Comparison of ENCODE assay signal across 31 cellular contexts in genomic region chrX:68090266-68090665, GRCh38.
A peak's percentile ranks its signal among the peaks of the same experiment; 100 is the strongest.
DNase-seq lines count a peak whose midpoint lies in the region; ATAC-seq, FAIRE-seq and TF ChIP-seq lines count a peak whose summit lies in the region.
"Had no signal": no experiment of that assay in that cellular context is flagged by ENCODE, and none has a peak within 500 bp of the region (broad histone marks: within the 10 kb centered on the region; RNA-seq: fewer than 3 reads in every experiment).

No MANE protein-coding gene starts in this region.

- intact Hi-C loops in sciatic nerve (cut with DNase I) = no loop called here

- no peak overlapping the region for H2AFZ ChIP-seq in astrocyte (ENCODE audit: low read depth, low read length)

- no peaks in the 10 kb centered on the region for H3K79me1 ChIP-seq in mesendoderm (ENCODE audit: low read length)

- H3K27ac ChIP-seq in C4-2B = no peak overlapping the region
- H3K27ac ChIP-seq in astrocyte (ENCODE audit: low read depth, low read length) = no peak overlapping the region
- H3K27ac ChIP-seq in mesendoderm (ENCODE audit: low read depth, low read length) = no peak overlapping the region
- H3K27ac ChIP-seq: BLaER1 treated with 17β-estradiol and CSF1 and Interleukin-3, amounts not matched to agents 10 nM and 100 nM; body of pancreas; colonic mucosa; skin epidermis; upper lobe of right lung had no signal

- no peak overlapping the region for H3K4ac ChIP-seq in mesendoderm (ENCODE audit: low read depth, low read length)

- no peaks in the 10 kb centered on the region for H3K27me3 Mint-ChIP-seq in astrocyte (ENCODE audit: low read depth, unreplicated experiment)
- no peaks in the 10 kb centered on the region for H3K27me3 Mint-ChIP-seq in effector memory CD8-positive, alpha-beta T cell
- H3K27me3 Mint-ChIP-seq: activated B cell treated with CpG ODN at 0.5 μM for 24 hours; activated CD8-positive, alpha-beta T cell treated with anti-CD3 and anti-CD28 coated beads for 36 hours; activated naive CD4-positive, alpha-beta T cell treated with anti-CD3 and anti-CD28 coated beads, Interleukin-2, amount 50 U/mL, for 24 hours; progenitor cell of endocrine pancreas; T-helper 17 cell had no signal

- no peaks in the 10 kb centered on the region for H3K79me2 ChIP-seq in astrocyte (ENCODE audit: insufficient read depth, low read length)
- no peaks in the 10 kb centered on the region for H3K79me2 ChIP-seq in mesendoderm (ENCODE audit: control insufficient read depth, insufficient read depth, low read length)

- no peak overlapping the region for H3K4me2 ChIP-seq in astrocyte (ENCODE audit: low read length)
- no peak overlapping the region for H3K4me2 ChIP-seq in mesendoderm (ENCODE audit: low read length)

- peak; percentile 50 for FAIRE-seq in astrocyte (lab: Jason Lieb, UNC)
- FAIRE-seq: D721Med, endometrium, keratinocyte had no signal

- no peak overlapping the region for H3K18ac ChIP-seq in mesendoderm (ENCODE audit: low read length)

- no peak overlapping the region for H3K23ac ChIP-seq in mesendoderm (ENCODE audit: low read length)

- H3K9me3 ChIP-seq in astrocyte (ENCODE audit: insufficient read depth, low read depth, low read length) = no peaks in the 10 kb centered on the region
- H3K9me3 ChIP-seq: BLaER1 treated with 17β-estradiol and CSF1 and Interleukin-3, amounts not matched to agents 10 nM and 100 nM; body of pancreas; colonic mucosa; upper lobe of right lung had no signal

- in situ Hi-C loops in KBM-7 (cut with MboI; ENCODE audit: low pct_unique_long_range_greater_than_20kb, low sequenced_read_pairs) = no loop called here

- H2BK15ac ChIP-seq in mesendoderm (replicated peaks; ENCODE audit: low read depth) = no peak overlapping the region

- no peak overlapping the region for H2BK120ac ChIP-seq in mesendoderm (ENCODE audit: low read depth, low read length)

- TF ChIP-seq CTCF in C4-2B (conservative IDR thresholded peaks at IDR 0.05) (peak; percentile 18), astrocyte (IDR thresholded peaks at IDR 0.05; ENCODE audit: insufficient read depth, low read depth, low read length) (no peak)

- H3K36me3 ChIP-seq in astrocyte (ENCODE audit: insufficient read depth, low read length) = no peaks in the 10 kb centered on the region
- no peaks in the 10 kb centered on the region for H3K36me3 ChIP-seq in mesendoderm (ENCODE audit: control insufficient read depth, insufficient read depth, low read length)
- H3K36me3 ChIP-seq: BLaER1 treated with 17β-estradiol and CSF1 and Interleukin-3, amounts not matched to agents 10 nM and 100 nM; colonic mucosa; upper lobe of right lung had no signal

- no peak overlapping the region for H3K4me3 ChIP-seq in astrocyte (ENCODE audit: insufficient read depth, low read depth, low read length)
- no peak overlapping the region for H3K4me3 ChIP-seq in mesendoderm (ENCODE audit: low read length)
- H3K4me3 ChIP-seq: BLaER1 treated with 17β-estradiol and CSF1 and Interleukin-3, amounts not matched to agents 10 nM and 100 nM; body of pancreas; colonic mucosa; skin epidermis; upper lobe of right lung had no signal

- no peak overlapping the region for H3K4me3 Mint-ChIP-seq in astrocyte (ENCODE audit: unreplicated experiment)
- no peak overlapping the region for H3K4me3 Mint-ChIP-seq in effector memory CD8-positive, alpha-beta T cell
- H3K4me3 Mint-ChIP-seq: activated B cell treated with CpG ODN at 0.5 μM for 24 hours; activated CD8-positive, alpha-beta T cell treated with anti-CD3 and anti-CD28 coated beads for 36 hours; activated naive CD4-positive, alpha-beta T cell treated with anti-CD3 and anti-CD28 coated beads, Interleukin-2, amount 50 U/mL, for 24 hours; activated T-cell treated with anti-CD3 and anti-CD28 coated beads, Interleukin-2, amount 50 U/mL, for 4 hours; naive thymus-derived CD8-positive, alpha-beta T cell; T-helper 17 cell had no signal

- H4K8ac ChIP-seq in mesendoderm (ENCODE audit: low read depth, low read length) = no peak overlapping the region

- H3K4me1 ChIP-seq in astrocyte (ENCODE audit: insufficient read depth, low read length) (no peaks in the 10 kb centered on the region), mesendoderm (ENCODE audit: control insufficient read depth, low read depth, low read length) (no peaks in the 10 kb centered on the region)
- H3K4me1 ChIP-seq: body of pancreas, colonic mucosa, upper lobe of right lung had no signal

- no peak overlapping the region for H2BK5ac ChIP-seq in mesendoderm (ENCODE audit: low read length)

- ATAC-seq in GM21723 (IDR thresholded peaks at IDR 0.05; ENCODE audit: unreplicated experiment) (no peak), sciatic nerve (no peak), HG03108 (IDR thresholded peaks at IDR 0.05; ENCODE audit: unreplicated experiment) (no peak)
- ATAC-seq in effector memory CD8-positive, alpha-beta T cell (replicated peaks) = no peak
- ATAC-seq: activated CD8-positive, alpha-beta T cell treated with anti-CD3 and anti-CD28 coated beads for 36 hours; activated T-cell treated with anti-CD3 and anti-CD28 coated beads, Interleukin-2, amount 50 U/mL, for 4 hours; body of pancreas; naive thymus-derived CD8-positive, alpha-beta T cell; T-helper 17 cell; upper lobe of right lung had no signal

- H3K4me1 Mint-ChIP-seq in astrocyte (ENCODE audit: low read depth, unreplicated experiment) = no peaks in the 10 kb centered on the region
- no peaks in the 10 kb centered on the region for H3K4me1 Mint-ChIP-seq in effector memory CD8-positive, alpha-beta T cell (ENCODE audit: low read depth in 2 of 2)
- H3K4me1 Mint-ChIP-seq: activated B cell treated with CpG ODN at 0.5 μM for 24 hours; activated naive CD4-positive, alpha-beta T cell treated with anti-CD3 and anti-CD28 coated beads, Interleukin-2, amount 50 U/mL, for 24 hours; naive thymus-derived CD8-positive, alpha-beta T cell; T-helper 17 cell had no signal

- no CpG with 5 or more reads among the region's 1 CpG for WGBS in mesendoderm (ENCODE audit: extremely low coverage, insufficient coverage, low lambda C conversion rate)

- H3K9me3 Mint-ChIP-seq in astrocyte (ENCODE audit: unreplicated experiment) = no peaks in the 10 kb centered on the region
- no peaks in the 10 kb centered on the region for H3K9me3 Mint-ChIP-seq in effector memory CD8-positive, alpha-beta T cell
- H3K9me3 Mint-ChIP-seq: activated B cell treated with CpG ODN at 0.5 μM for 24 hours; activated CD8-positive, alpha-beta T cell treated with anti-CD3 and anti-CD28 coated beads for 36 hours; activated naive CD4-positive, alpha-beta T cell treated with anti-CD3 and anti-CD28 coated beads, Interleukin-2, amount 50 U/mL, for 24 hours; activated T-cell treated with anti-CD3 and anti-CD28 coated beads, Interleukin-2, amount 50 U/mL, for 4 hours; naive thymus-derived CD8-positive, alpha-beta T cell had no signal

- no peak overlapping the region for H3K27ac Mint-ChIP-seq in astrocyte (ENCODE audit: unreplicated experiment)
- no peak overlapping the region for H3K27ac Mint-ChIP-seq in effector memory CD8-positive, alpha-beta T cell
- H3K27ac Mint-ChIP-seq: activated B cell treated with CpG ODN at 0.5 μM for 24 hours; activated CD8-positive, alpha-beta T cell treated with anti-CD3 and anti-CD28 coated beads for 36 hours; activated naive CD4-positive, alpha-beta T cell treated with anti-CD3 and anti-CD28 coated beads, Interleukin-2, amount 50 U/mL, for 24 hours; naive thymus-derived CD8-positive, alpha-beta T cell; progenitor cell of endocrine pancreas; T-helper 17 cell had no signal

- H3K56ac ChIP-seq in mesendoderm (ENCODE audit: low read length) = no peak overlapping the region

- H3K27me3 ChIP-seq in astrocyte (ENCODE audit: insufficient read depth, low read length) = no peaks in the 10 kb centered on the region
- no peaks in the 10 kb centered on the region for H3K27me3 ChIP-seq in mesendoderm (ENCODE audit: insufficient read depth, low read length, poor library complexity)
- H3K27me3 ChIP-seq: body of pancreas, colonic mucosa, upper lobe of right lung had no signal

- DNase-seq in KBM-7 = peak; percentile 18
- no peak for DNase-seq in astrocyte (ENCODE audit: low read depth)
- peak; percentile 26 for DNase-seq in mesendoderm
- DNase-seq in sciatic nerve (ENCODE audit: low spot score) = no peak
- no peak for DNase-seq in effector memory CD8-positive, alpha-beta T cell
- DNase-seq: activated B cell treated with CpG ODN at 0.5 μM for 24 hours; activated CD8-positive, alpha-beta T cell treated with anti-CD3 and anti-CD28 coated beads for 36 hours; activated T-cell treated with anti-CD3 and anti-CD28 coated beads, Interleukin-2, amount 50 U/mL, for 4 hours; body of pancreas; colonic mucosa; GDM1; H7; hippocampal formation; mammary epithelial cell; naive thymus-derived CD8-positive, alpha-beta T cell; NCI-H1048; NCI-H2081 treated with DMSO at 0.1 percent for 48 hours; NCI-H526 treated with DMSO at 0.1 percent for 48 hours; stimulated activated CD4-positive, alpha-beta T cell treated with anti-CD3 and anti-CD28 coated beads, Interleukin-4, amount 100 ng/mL, for 24 hours; T-helper 17 cell; upper lobe of right lung had no signal

- no peak overlapping the region for H4K5ac ChIP-seq in mesendoderm (ENCODE audit: low read length)

- H3K9ac ChIP-seq in astrocyte (ENCODE audit: low read length) = no peak overlapping the region
- H3K9ac ChIP-seq in mesendoderm (ENCODE audit: low read length) = no peak overlapping the region
- H3K9ac ChIP-seq: BLaER1 treated with 17β-estradiol and CSF1 and Interleukin-3, amounts not matched to agents 10 nM and 100 nM had no signal

- H3K36me3 Mint-ChIP-seq in astrocyte (ENCODE audit: low read depth, unreplicated experiment) = peaks cover 3% of the 10 kb centered on the region
- H3K36me3 Mint-ChIP-seq in effector memory CD8-positive, alpha-beta T cell (ENCODE audit: insufficient read depth) = no peaks in the 10 kb centered on the region
- H3K36me3 Mint-ChIP-seq: activated naive CD4-positive, alpha-beta T cell treated with anti-CD3 and anti-CD28 coated beads, Interleukin-2, amount 50 U/mL, for 24 hours; naive thymus-derived CD8-positive, alpha-beta T cell had no signal

- no peaks in the 10 kb centered on the region for H4K20me1 ChIP-seq in astrocyte (ENCODE audit: insufficient read depth, low read length)
- H4K20me1 ChIP-seq: BLaER1 treated with 17β-estradiol and CSF1 and Interleukin-3, amounts not matched to agents 10 nM and 100 nM had no signal

- no peak overlapping the region for H2AK5ac ChIP-seq in mesendoderm (ENCODE audit: low read length)

Comparison
In these comparisons a context has a peak if more than half of its experiments do, and no peak if none do; other contexts are left out.
1. DNase-seq: peak in KBM-7 (single experiment) and mesendoderm (single experiment); none in astrocyte (single experiment), sciatic nerve (single experiment) and effector memory CD8-positive, alpha-beta T cell (0 of 3).